In the genomic region with DNA sequence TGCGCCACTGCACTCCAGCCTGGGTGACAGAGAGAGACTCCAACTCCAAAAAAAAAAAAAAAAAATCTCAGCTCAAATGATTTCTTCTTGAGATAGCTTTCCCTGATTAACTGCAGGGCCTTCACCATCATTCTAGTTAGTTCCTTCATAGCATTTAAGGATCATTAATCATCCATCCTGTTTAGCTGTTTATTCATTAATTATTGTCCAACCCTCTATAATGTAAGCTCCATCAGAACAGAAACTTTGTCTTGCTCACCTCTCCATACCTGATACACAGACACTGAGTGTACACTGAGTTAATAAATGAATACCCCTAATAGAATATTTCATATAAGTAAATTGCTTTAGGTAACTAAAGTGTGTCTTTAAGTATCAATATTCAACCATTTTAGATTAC, we compare ENCODE assay signal across 22 cellular contexts. TPM values are rescaled to one million over a fixed set of nuclear protein-coding genes. Genes with fewer than 3 reads are reported as not detected.
DNase-seq lines count a peak whose midpoint lies in the region; ATAC-seq and TF ChIP-seq lines count a peak whose summit lies in the region.
"Had no signal": no experiment of that assay in that cellular context is flagged by ENCODE, and none has a peak within 500 bp of the region (broad histone marks: within the 10 kb centered on the region; RNA-seq: fewer than 3 reads in every experiment).

No MANE protein-coding gene starts in this region.

- no peaks in the 10 kb centered on the region for H4K20me1 ChIP-seq in H9 (ENCODE audit: control insufficient read depth, insufficient read depth, insufficient read length)

- no peak overlapping the region for H2BK15ac ChIP-seq in H9 (ENCODE audit: low read depth, low read length)

- H4K8ac ChIP-seq in H9 (replicated peaks; ENCODE audit: insufficient read length, low read depth, low read length), result no peak overlapping the region

- no peak for TF ChIP-seq CTCF in thyroid gland (IDR thresholded peaks at IDR 0.05)
- TF ChIP-seq CTCF in H9 (conservative IDR thresholded peaks at IDR 0.05), result no peak

- H4K91ac ChIP-seq in H9 (ENCODE audit: insufficient read length, low read depth, low read length), result no peak overlapping the region

- H3K56ac ChIP-seq in H9 (ENCODE audit: insufficient read length, low read depth, low read length), result no peak overlapping the region

- H2AK5ac ChIP-seq in H9 (ENCODE audit: insufficient read length, low read length), result no peak overlapping the region

- H3K4me3 Mint-ChIP-seq in activated T-cell treated with anti-CD3 and anti-CD28 coated beads, Interleukin-2, amount 50 U/mL, for 72 hours, result no peak overlapping the region
- H3K4me3 Mint-ChIP-seq in activated T-cell treated with anti-CD3 and anti-CD28 coated beads, Interleukin-2, amount 50 U/mL, for 4 hours, result no peak overlapping the region
- no peak overlapping the region for H3K4me3 Mint-ChIP-seq in central memory CD8-positive, alpha-beta T cell
- H3K4me3 Mint-ChIP-seq in H9, result no peak overlapping the region
- H3K4me3 Mint-ChIP-seq: B cell; CD4-positive, CD25-positive, alpha-beta regulatory T cell; CD8-positive, alpha-beta T cell; HFFc6 had no signal

- no peak overlapping the region for H3T11ph ChIP-seq in H9 (ENCODE audit: low read length)

- no peaks in the 10 kb centered on the region for H3K9me3 ChIP-seq in thyroid gland
- no peaks in the 10 kb centered on the region for H3K9me3 ChIP-seq in H9 (ENCODE audit: control insufficient read depth, low read depth, low read length)
- H3K9me3 ChIP-seq: BLaER1 had no signal

- H2AFZ ChIP-seq in H9 (ENCODE audit: low read length), result no peak overlapping the region
- H2AFZ ChIP-seq: GM23248 had no signal

- H3K27ac Mint-ChIP-seq in activated T-cell treated with anti-CD3 and anti-CD28 coated beads, Interleukin-2, amount 50 U/mL, for 72 hours, result peak overlapping the region; percentile 54
- H3K27ac Mint-ChIP-seq in central memory CD8-positive, alpha-beta T cell (ENCODE audit: low read depth), result peak overlapping the region; percentile 30
- H3K27ac Mint-ChIP-seq in H9, result no peak overlapping the region
- H3K27ac Mint-ChIP-seq: B cell; CD8-positive, alpha-beta T cell; HFFc6 had no signal

- H2BK20ac ChIP-seq in H9 (ENCODE audit: low read depth, low read length, poor library complexity, severe bottlenecking), result no peak overlapping the region

- no peak overlapping the region for H2BK5ac ChIP-seq in H9 (ENCODE audit: insufficient read length, low read length)

- H3K36me3 Mint-ChIP-seq in activated T-cell treated with anti-CD3 and anti-CD28 coated beads, Interleukin-2, amount 50 U/mL, for 72 hours (ENCODE audit: insufficient read depth in 2 of 2), result peaks cover 4 to 10% of the 10 kb centered on the region in 2 donors
- peaks cover 16% of the 10 kb centered on the region for H3K36me3 Mint-ChIP-seq in activated T-cell treated with anti-CD3 and anti-CD28 coated beads, Interleukin-2, amount 50 U/mL, for 4 hours (ENCODE audit: insufficient read depth)
- H3K36me3 Mint-ChIP-seq in central memory CD8-positive, alpha-beta T cell (ENCODE audit: insufficient read depth), result peaks cover 13% of the 10 kb centered on the region
- peaks cover 4 to 23% (median 18%) of the 10 kb centered on the region in 3 experiments; a peak in 5 of 7 replicates for H3K36me3 Mint-ChIP-seq in H9 (ENCODE audit: insufficient read depth in 1 of 3, low read depth in 3 of 3)

- no peak overlapping the region for H3K4me3 ChIP-seq in thyroid gland (replicated peaks in 1 of 3)
- H3K4me3 ChIP-seq: BLaER1, GM12878, GM23248 had no signal

- no peak overlapping the region for H3K4me2 ChIP-seq in H9 (ENCODE audit: insufficient read depth, insufficient read length, low read length)
- H3K4me2 ChIP-seq: BLaER1 had no signal

- H3K4ac ChIP-seq in H9 (ENCODE audit: low read depth, low read length), result no peak overlapping the region

- peaks cover 2% of the 10 kb centered on the region; the same call in 1 of the 2 replicates for H3K79me2 ChIP-seq in H9 (ENCODE audit: insufficient read depth, low read length)

- H3K4me1 ChIP-seq in thyroid gland (peaks cover 9 to 15% of the 10 kb centered on the region in 2 donors), H9 (ENCODE audit: insufficient read depth, low read length) (no peaks in the 10 kb centered on the region)
- H3K4me1 ChIP-seq: BLaER1 had no signal

- no peak overlapping the region for H3K23ac ChIP-seq in H9 (ENCODE audit: insufficient read length, low read depth, low read length)

- H3K18ac ChIP-seq in H9 (ENCODE audit: insufficient read length, low read depth, low read length), result no peak overlapping the region

- H4K5ac ChIP-seq in H9 (ENCODE audit: insufficient read length, low read depth, low read length), result no peak overlapping the region

- H3K9ac ChIP-seq in H9 (ENCODE audit: extremely low read depth, insufficient read length, low read length), result no peak overlapping the region
- H3K9ac ChIP-seq: BLaER1, GM23248 had no signal

- H3K23me2 ChIP-seq in H9 (ENCODE audit: insufficient read length, low read depth, low read length, poor library complexity, severe bottlenecking), result no peaks in the 10 kb centered on the region

- no peak for TF ChIP-seq POLR2A in thyroid gland (IDR thresholded peaks at IDR 0.05)

- H3K4me1 Mint-ChIP-seq in activated T-cell treated with anti-CD3 and anti-CD28 coated beads, Interleukin-2, amount 50 U/mL, for 72 hours (ENCODE audit: low read depth), result no peaks in the 10 kb centered on the region
- no peaks in the 10 kb centered on the region for H3K4me1 Mint-ChIP-seq in activated T-cell treated with anti-CD3 and anti-CD28 coated beads, Interleukin-2, amount 50 U/mL, for 4 hours (ENCODE audit: low read depth)
- peaks cover 14% of the 10 kb centered on the region for H3K4me1 Mint-ChIP-seq in central memory CD8-positive, alpha-beta T cell
- H3K4me1 Mint-ChIP-seq in H9, result no peaks in the 10 kb centered on the region
- H3K4me1 Mint-ChIP-seq: B cell had no signal

- WGBS in thyroid gland, 2 donors, result 93 to 100% methylated on average over 1 of the region's 1 CpG
- no CpG with 5 or more reads among the region's 1 CpG for WGBS in H9 (ENCODE audit: extremely low coverage, insufficient read length, low lambda C conversion rate)

- no peaks in the 10 kb centered on the region for H3K36me3 ChIP-seq in thyroid gland

- no peak overlapping the region for H3K14ac ChIP-seq in H9 (ENCODE audit: insufficient read depth, low read length)

- peaks cover 4% of the 10 kb centered on the region for H3K79me1 ChIP-seq in H9 (ENCODE audit: insufficient read depth, low read depth, low read length, poor library complexity, severe bottlenecking)

- H3K9me3 Mint-ChIP-seq in activated T-cell treated with anti-CD3 and anti-CD28 coated beads, Interleukin-2, amount 50 U/mL, for 72 hours, result no peaks in the 10 kb centered on the region
- H3K9me3 Mint-ChIP-seq in activated T-cell treated with anti-CD3 and anti-CD28 coated beads, Interleukin-2, amount 50 U/mL, for 4 hours, result no peaks in the 10 kb centered on the region
- H3K9me3 Mint-ChIP-seq in central memory CD8-positive, alpha-beta T cell, result no peaks in the 10 kb centered on the region
- H3K9me3 Mint-ChIP-seq in H9, result no peaks in the 10 kb centered on the region
- H3K9me3 Mint-ChIP-seq: CD4-positive, CD25-positive, alpha-beta regulatory T cell; CD8-positive, alpha-beta T cell; HFFc6 had no signal

- ATAC-seq in activated T-cell treated with anti-CD3 and anti-CD28 coated beads, Interleukin-2, amount 50 U/mL, for 72 hours (replicated peaks in 1 of 2), result no peak
- no peak for ATAC-seq in activated T-cell treated with anti-CD3 and anti-CD28 coated beads, Interleukin-2, amount 50 U/mL, for 4 hours
- ATAC-seq in central memory CD8-positive, alpha-beta T cell (replicated peaks; ENCODE audit: extremely low read depth, poor library complexity, severe bottlenecking), result no peak
- ATAC-seq: CD8-positive, alpha-beta T cell; GM12878; HCT116 had no signal

- H3K27me3 ChIP-seq in thyroid gland, result no peaks in the 10 kb centered on the region
- no peaks in the 10 kb centered on the region for H3K27me3 ChIP-seq in H9 (ENCODE audit: insufficient read depth, low read length)
- H3K27me3 ChIP-seq: BLaER1 had no signal

- H3K27ac ChIP-seq in thyroid gland, result no peak overlapping the region
- H3K27ac ChIP-seq in H9 (ENCODE audit: insufficient read length, low read depth, low read length), result no peak overlapping the region
- H3K27ac ChIP-seq: 22Rv1, BLaER1, C4-2B, GM23248 had no signal

- no peak for DNase-seq in activated T-cell treated with anti-CD3 and anti-CD28 coated beads, Interleukin-2, amount 50 U/mL, for 72 hours
- no peak for DNase-seq in activated T-cell treated with anti-CD3 and anti-CD28 coated beads, Interleukin-2, amount 50 U/mL, for 4 hours
- no peak for DNase-seq in central memory CD8-positive, alpha-beta T cell (ENCODE audit: low spot score in 2 of 2)
- peak; percentile 61 for DNase-seq in kidney tubule cell (ENCODE audit: low spot score)
- DNase-seq in thyroid gland, result no peak
- no peak for DNase-seq in COLO829 (ENCODE audit: low spot score)
- DNase-seq in H9, result no peak
- DNase-seq: CD4-positive, CD25-positive, alpha-beta regulatory T cell; CD8-positive, alpha-beta T cell; DMS 273 treated with DMSO at 0.1 percent for 48 hours; DMS79; EL; GDM1; GM23248; H7; HFFc6 had no signal

- H2BK12ac ChIP-seq in H9 (ENCODE audit: insufficient read length, low read depth, low read length), result no peak overlapping the region

- no peak overlapping the region for H2BK120ac ChIP-seq in H9 (ENCODE audit: low read depth, low read length, poor library complexity, severe bottlenecking)

- intact Hi-C loops in thyroid gland (cut with DNase I), result no loop called here

- H3K27me3 Mint-ChIP-seq in activated T-cell treated with anti-CD3 and anti-CD28 coated beads, Interleukin-2, amount 50 U/mL, for 72 hours (ENCODE audit: low read depth), result no peaks in the 10 kb centered on the region
- H3K27me3 Mint-ChIP-seq in activated T-cell treated with anti-CD3 and anti-CD28 coated beads, Interleukin-2, amount 50 U/mL, for 4 hours (ENCODE audit: low read depth), result no peaks in the 10 kb centered on the region
- H3K27me3 Mint-ChIP-seq in central memory CD8-positive, alpha-beta T cell, result no peaks in the 10 kb centered on the region
- no peaks in the 10 kb centered on the region for H3K27me3 Mint-ChIP-seq in H9 (ENCODE audit: low read depth)
- H3K27me3 Mint-ChIP-seq: B cell; CD4-positive, CD25-positive, alpha-beta regulatory T cell had no signal

RNA-seq across cellular contexts. Expression of a gene that starts 42.2 kb away (rescaled TPM):
- 10 to 100 TPM; 62.0 to 65.1 TPM for total RNA-seq in activated T-cell treated with anti-CD3 and anti-CD28 coated beads, Interleukin-2, amount 50 U/mL, for 72 hours
- total RNA-seq in activated T-cell treated with anti-CD3 and anti-CD28 coated beads, Interleukin-2, amount 50 U/mL, for 4 hours, result 10 to 100 TPM; 42.0 to 46.0 (median 42.1) TPM
- 100 to 1,000 TPM in 2 of 4 donors, 10 to 100 TPM in 2; 57.5 to 192 (median 101) TPM for total RNA-seq in thyroid gland
- 37.9 and 40.3 TPM in 2 replicates for total RNA-seq in H9 (2021)

RNA-seq across cellular contexts. Expression of a gene that starts 57.4 kb away (rescaled TPM):
- 10 to 100 TPM; 15.3 to 22.5 TPM for total RNA-seq in activated T-cell treated with anti-CD3 and anti-CD28 coated beads, Interleukin-2, amount 50 U/mL, for 72 hours
- total RNA-seq in activated T-cell treated with anti-CD3 and anti-CD28 coated beads, Interleukin-2, amount 50 U/mL, for 4 hours, result 10 to 100 TPM in 1 of 3 donors, 1 to 10 TPM in 2; 7.9 to 11.3 (median 8.1) TPM
- total RNA-seq in thyroid gland (100 to 1,000 TPM in 1 of 4 donors, 10 to 100 TPM in 3; 68.1 to 107 (median 80.3) TPM), H9 (2021) (86.9 and 89.2 TPM in 2 replicates)

Comparison
In these comparisons a context has a peak if more than half of its experiments do, and no peak if none do; other contexts are left out.
1. H3K27ac Mint-ChIP-seq: peak in activated T-cell treated with anti-CD3 and anti-CD28 coated beads, Interleukin-2, amount 50 U/mL, for 72 hours (single experiment) and central memory CD8-positive, alpha-beta T cell (single experiment); none in H9 (0 of 3).